9 cellular contexts compared by ENCODE assay signal in the genomic region with DNA sequence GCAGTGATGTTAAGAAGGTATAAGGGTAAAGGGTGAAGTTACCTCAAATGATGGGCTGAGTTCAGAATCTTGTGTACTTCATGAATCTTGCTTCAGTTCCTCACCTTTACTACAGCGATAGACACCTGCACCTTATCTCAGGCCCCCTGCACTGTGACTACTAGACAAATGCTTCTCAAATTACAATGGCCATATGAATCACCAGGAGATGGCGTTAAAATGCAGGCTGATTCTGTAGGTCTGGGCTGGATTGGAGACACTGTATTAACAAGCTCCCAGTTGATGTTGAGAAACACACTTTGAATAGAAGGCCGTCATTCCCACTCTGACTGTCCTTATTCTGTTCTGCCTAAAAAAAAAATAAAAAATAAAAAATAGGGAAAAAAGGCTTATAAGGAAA. TPM values are rescaled to one million over a fixed set of nuclear protein-coding genes. Genes with fewer than 3 reads are reported as not detected.
DNase-seq lines count a peak whose midpoint lies in the region; ATAC-seq, FAIRE-seq and TF ChIP-seq lines count a peak whose summit lies in the region.
"Had no signal": no experiment of that assay in that cellular context is flagged by ENCODE, and none has a peak within 500 bp of the region (broad histone marks: within the 10 kb centered on the region; RNA-seq: fewer than 3 reads in every experiment).

No MANE protein-coding gene starts in this region.

- ATAC-seq in GM12878 = peak; percentile 74
- no peak for ATAC-seq in stimulated activated naive B cell treated with anti-CD40 and anti-IgM and Interleukin-4, amounts not matched to agents 10 μg/mL and 1 μg/mL and 100 μg/mL, for 72 hours (replicated peaks)
- ATAC-seq in GM19452 (IDR thresholded peaks at IDR 0.05; ENCODE audit: unreplicated experiment) = no peak

- no peak overlapping the region for H3K4me3 ChIP-seq in GM12878

- H3K9me3 ChIP-seq in GM12878 (replicated peaks; ENCODE audit: control insufficient read depth, insufficient read depth, low read length) = peaks cover 9% of the 10 kb centered on the region; the same call in 2 of the 3 replicates

- H3K4me1 ChIP-seq in GM12878 (ENCODE audit: control insufficient read depth, insufficient read depth, low read length) = no peaks in the 10 kb centered on the region

- FAIRE-seq in GM12878 (lab: Jason Lieb, UNC) = no peak

- peak; percentile 43 for TF ChIP-seq CTCF in GM10248 (IDR thresholded peaks at IDR 0.05; ENCODE audit: control extremely low read depth, extremely low read depth, low read depth, missing control alignments)
- peak in 1 of 3 experiments; percentile 39; a peak in 1 of 6 replicates for TF ChIP-seq CTCF in GM12878 (IDR thresholded peaks at IDR 0.05 in 2 of 3, conservative IDR thresholded peaks at IDR 0.05 in 1 of 3; ENCODE audit: control insufficient read depth in 2 of 3, extremely low read depth in 1 of 3, insufficient read depth in 1 of 3, low read depth in 3 of 3, low read length in 3 of 3)
- no peak for TF ChIP-seq CTCF in glutamatergic neuron (IDR thresholded peaks at IDR 0.05; ENCODE audit: partially characterized antibody, unreplicated experiment)

- 100% methylated on average over 3 of the region's 3 CpGs for WGBS in GM12878 (ENCODE audit: insufficient coverage, insufficient replicate concordance, low lambda C conversion rate, missing lambda C conversion rate)

- H3K4me1 Mint-ChIP-seq in glutamatergic neuron (ENCODE audit: low read depth, unreplicated experiment) = no peaks in the 10 kb centered on the region
- H3K4me1 Mint-ChIP-seq in stimulated activated naive B cell treated with anti-CD40 and anti-IgM and Interleukin-4, amounts not matched to agents 10 μg/mL and 1 μg/mL and 100 μg/mL, for 72 hours = peaks cover 4 to 5% of the 10 kb centered on the region in 2 donors

- BruUV-seq in GM12878 (replicated peaks; lab: Mats Ljungman, UMichigan) = no TSS peak

- no peak for TF ChIP-seq POLR2A in GM12878 (IDR thresholded peaks at IDR 0.05; ENCODE audit: low read depth, low read length)

- RAD21 ChIA-PET in GM12878 (lab: Charles Lee; ENCODE audit: unreplicated experiment) = interaction anchor here (1.3 to 3.6 kb wide), 6 partner anchors 35 to 499 kb away, joined by 3 to 29 read pairs (median 4); a partner anchor contains a TSS

- DNase-seq in GM10248 (ENCODE audit: extremely low spot score) (no peak), NCI-H146 treated with DMSO at 0.1 percent for 48 hours (lab: John Stamatoyannopoulos, UW; ENCODE audit: unreplicated experiment) (peak; percentile 80), GM12878 (ENCODE audit: low read depth, low spot score) (no peak), midbrain (lab: John Stamatoyannopoulos, UW) (peak; percentile 5), glutamatergic neuron (no peak)
- no peak for DNase-seq in stimulated activated naive B cell treated with anti-CD40 and anti-IgM and Interleukin-4, amounts not matched to agents 10 μg/mL and 1 μg/mL and 100 μg/mL, for 72 hours
- DNase-seq in activated CD8-positive, alpha-beta memory T cell treated with anti-CD3 and anti-CD28 coated beads for 24 hours = no peak
- DNase-seq: naive B cell had no signal

- H3K27me3 ChIP-seq in GM12878 (replicated peaks in 1 of 2; ENCODE audit: control insufficient read depth in 2 of 2, insufficient read depth in 2 of 2, low read length in 1 of 2) = no peaks in the 10 kb centered on the region

- no peak overlapping the region for H3K27ac ChIP-seq in GM12878 (ENCODE audit: control insufficient read depth, insufficient read depth)

- in situ Hi-C loops in GM12878 (cut with MboI) = no loop called here

- intact Hi-C loops in GM12878 (cut with micrococcal nuclease; ENCODE audit: unreplicated experiment) = loop anchor here (1.0 kb wide), 1 partner anchor 464 kb away; no protein-coding TSS in a partner anchor

- no peak overlapping the region for H2AFZ ChIP-seq in GM12878 (ENCODE audit: control insufficient read depth, low read depth, low read length)

- POLR2A ChIA-PET in GM10248 (lab: Yijun Ruan, JAX) (no interaction called here), GM12878 (lab: Charles Lee) (no interaction called here)

- SMC1A ChIA-PET in GM12878 (lab: Charles Lee; ENCODE audit: uncharacterized antibody, unreplicated experiment) = interaction anchor here (0.9 to 4.4 kb wide), 8 partner anchors 8 to 499 kb away, joined by 3 to 52 read pairs (median 6); a partner anchor contains a TSS

- no peaks in the 10 kb centered on the region for H3K9me3 Mint-ChIP-seq in glutamatergic neuron (ENCODE audit: unreplicated experiment)
- H3K9me3 Mint-ChIP-seq in stimulated activated naive B cell treated with anti-CD40 and anti-IgM and Interleukin-4, amounts not matched to agents 10 μg/mL and 1 μg/mL and 100 μg/mL, for 72 hours = peaks cover 17 to 20% of the 10 kb centered on the region in 2 donors

- CTCF ChIA-PET in GM10248 (lab: Yijun Ruan, JAX) (interaction anchor here (0.6 to 2.9 kb wide), 8 partner anchors 14 to 499 kb away, joined by 3 to 34 read pairs (median 4); a partner anchor contains a TSS), GM12878 (lab: Yijun Ruan, JAX) (interaction anchor here (0.9 to 6.3 kb wide), 6 partner anchors 9 to 500 kb away, joined by 3 to 58 read pairs (median 6); no protein-coding TSS in a partner anchor)

- no peak for TF ChIP-seq EP300 in GM12878 (IDR thresholded peaks at IDR 0.05; ENCODE audit: borderline replicate concordance in 1 of 2, control insufficient read depth in 1 of 2, low read depth in 2 of 2, low read length in 2 of 2)

- H3K36me3 Mint-ChIP-seq in glutamatergic neuron (ENCODE audit: unreplicated experiment) = peaks cover 3% of the 10 kb centered on the region
- peaks cover 57 to 73% of the 10 kb centered on the region in 2 donors for H3K36me3 Mint-ChIP-seq in stimulated activated naive B cell treated with anti-CD40 and anti-IgM and Interleukin-4, amounts not matched to agents 10 μg/mL and 1 μg/mL and 100 μg/mL, for 72 hours

- H3K4me3 Mint-ChIP-seq in glutamatergic neuron (ENCODE audit: unreplicated experiment) = no peak overlapping the region
- no peak overlapping the region for H3K4me3 Mint-ChIP-seq in stimulated activated naive B cell treated with anti-CD40 and anti-IgM and Interleukin-4, amounts not matched to agents 10 μg/mL and 1 μg/mL and 100 μg/mL, for 72 hours
- H3K4me3 Mint-ChIP-seq: naive B cell had no signal

- peak; percentile 70 for TF ChIP-seq RAD21 in GM12878 (IDR thresholded peaks at IDR 0.05; ENCODE audit: insufficient read depth, low read depth, low read length)

- H3K36me3 ChIP-seq in GM12878 (ENCODE audit: control insufficient read depth in 2 of 2, insufficient read depth in 2 of 2, low read length in 1 of 2) = peaks cover 10 to 47% of the 10 kb centered on the region in 2 experiments

- H3K27ac Mint-ChIP-seq in glutamatergic neuron (ENCODE audit: unreplicated experiment) = no peak overlapping the region
- H3K27ac Mint-ChIP-seq in stimulated activated naive B cell treated with anti-CD40 and anti-IgM and Interleukin-4, amounts not matched to agents 10 μg/mL and 1 μg/mL and 100 μg/mL, for 72 hours = no peak overlapping the region

- H3K79me2 ChIP-seq in GM12878 (ENCODE audit: control insufficient read depth, insufficient read depth, low read length) = no peaks in the 10 kb centered on the region

- H4K20me1 ChIP-seq in GM12878 (ENCODE audit: control insufficient read depth, insufficient read depth) = no peaks in the 10 kb centered on the region; the same call in 1 of the 2 replicates

- H3K27me3 Mint-ChIP-seq in glutamatergic neuron (ENCODE audit: unreplicated experiment) = no peaks in the 10 kb centered on the region
- no peaks in the 10 kb centered on the region for H3K27me3 Mint-ChIP-seq in stimulated activated naive B cell treated with anti-CD40 and anti-IgM and Interleukin-4, amounts not matched to agents 10 μg/mL and 1 μg/mL and 100 μg/mL, for 72 hours
- H3K27me3 Mint-ChIP-seq: naive B cell had no signal

- no peak overlapping the region for H3K4me2 ChIP-seq in GM12878 (ENCODE audit: control insufficient read depth, insufficient read depth)

- no peak overlapping the region for H3K9ac ChIP-seq in GM12878 (ENCODE audit: control insufficient read depth, insufficient read depth, low read length)

TF ChIP-seq in GM12878, 131 proteins besides CTCF, POLR2A, EP300 and RAD21:
- TF ChIP-seq SMC3 (IDR thresholded peaks at IDR 0.05; ENCODE audit: borderline replicate concordance, low read length) = peak; percentile 45; the same call in 1 of the 2 replicates
- TF ChIP-seq NBN (IDR thresholded peaks at IDR 0.05) = no peak

RNA-seq across cellular contexts. Expression of a gene that starts 29.8 kb away (rescaled TPM):
- 127 and 128 TPM in 2 replicates for total RNA-seq in GM12878 (2013; cell fraction: nucleolus; rRNA removed)
- 198 and 242 TPM in 2 replicates for total RNA-seq in GM12878 (2014; rRNA removed)
- 320 and 350 TPM in 2 replicates for total RNA-seq in GM12878 (2014; rRNA removed; fragmentation: Illumina TruSeq; extraction: Trizol)
- total RNA-seq in GM12878 (2021) = 212 and 216 TPM in 2 replicates
- polyA plus RNA-seq in GM12878 (2011; ENCODE audit: low read depth) = 164 TPM
- polyA plus RNA-seq in GM12878 (2011; rRNA removed) = 172 and 312 TPM in 2 replicates
- 80.0 and 82.0 TPM in 2 replicates for polyA plus RNA-seq in GM12878 (2011; cell fraction: cytosol; rRNA removed)
- polyA plus RNA-seq in GM12878 (2011; cell fraction: nucleus; rRNA removed) = 92.9 and 108 TPM in 2 replicates
- polyA plus RNA-seq in GM12878 (2012) = 148 and 162 TPM in 2 replicates
- polyA plus RNA-seq in GM12878 (2014; fragmentation: Illumina TruSeq; extraction: Trizol) = 271 and 346 TPM in 2 replicates
- polyA plus RNA-seq in GM12878 (2014; fragmentation: Nextera tagmentation; extraction: Ambion mirVana) = 100 to 1,000 TPM; 163 to 244 TPM
- polyA plus RNA-seq in GM12878 (2014; rRNA removed) = 170 and 210 TPM in 2 replicates
- polyA plus RNA-seq in GM12878 (2016; fragmentation: Nextera tagmentation; extraction: Ambion mirVana) = 100 to 1,000 TPM; 244 to 254 TPM
- 106 and 119 TPM in 2 replicates for polyA minus RNA-seq in GM12878 (2011; rRNA and poly(A)+ RNA removed)
- polyA minus RNA-seq in GM12878 (2011; cell fraction: cytosol; rRNA and poly(A)+ RNA removed) = 62.0 and 73.3 TPM in 2 replicates
- 37.8 and 55.5 TPM in 2 replicates for polyA minus RNA-seq in GM12878 (2011; cell fraction: nucleus; rRNA and poly(A)+ RNA removed)
- 173 TPM for total RNA-seq in glutamatergic neuron (ENCODE audit: unreplicated experiment)

Comparison
In these comparisons a context has a peak if more than half of its experiments do, and no peak if none do; other contexts are left out.
1. DNase-seq: peak in NCI-H146 treated with DMSO at 0.1 percent for 48 hours (single experiment) and midbrain (single experiment); none in GM10248 (single experiment), GM12878 (single experiment), glutamatergic neuron (single experiment), stimulated activated naive B cell treated with anti-CD40 and anti-IgM and Interleukin-4, amounts not matched to agents 10 μg/mL and 1 μg/mL and 100 μg/mL, for 72 hours (single experiment) and activated CD8-positive, alpha-beta memory T cell treated with anti-CD3 and anti-CD28 coated beads for 24 hours (single experiment).